Comparison of ENCODE assay signal across 22 cellular contexts in the genomic region with DNA sequence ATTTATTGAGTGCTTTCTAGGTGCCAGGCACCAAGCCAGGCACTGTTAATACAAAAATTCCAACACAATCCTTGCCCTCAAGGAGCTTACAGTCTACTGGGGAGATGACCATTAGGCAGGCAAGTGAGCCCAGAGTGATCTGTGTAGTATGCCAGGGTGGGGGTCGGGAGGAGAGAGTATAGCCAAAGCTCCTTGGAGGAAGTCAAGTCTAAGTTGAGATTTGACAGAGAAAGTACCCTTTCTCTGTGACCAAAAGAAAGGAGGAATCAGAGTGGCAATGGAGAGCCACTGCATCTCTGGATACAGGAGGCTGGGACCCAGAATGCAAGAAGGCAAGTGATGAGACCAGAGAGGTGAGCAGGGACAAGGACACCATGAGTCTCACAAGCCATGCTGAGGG. TPM values are rescaled to one million over a fixed set of nuclear protein-coding genes. Genes with fewer than 3 reads are reported as not detected.
DNase-seq lines count a peak whose midpoint lies in the region; ATAC-seq lines count a peak whose summit lies in the region.
"Had no signal": no experiment of that assay in that cellular context is flagged by ENCODE, and none has a peak within 500 bp of the region (broad histone marks: within the 10 kb centered on the region; RNA-seq: fewer than 3 reads in every experiment).

No MANE protein-coding gene starts in this region.

- H3K4me3 ChIP-seq in effector memory CD4-positive, alpha-beta T cell (ENCODE audit: insufficient read depth, low read depth, low read length, poor library complexity, severe bottlenecking) = no peak overlapping the region
- H3K4me3 ChIP-seq: ovary, smooth muscle cell had no signal

- no peaks in the 10 kb centered on the region for H3K9me3 ChIP-seq in effector memory CD4-positive, alpha-beta T cell (ENCODE audit: control insufficient read depth, low read length)
- H3K9me3 ChIP-seq: ovary had no signal

- no peaks in the 10 kb centered on the region for H3K27me3 Mint-ChIP-seq in activated naive CD8-positive, alpha-beta T cell
- H3K27me3 Mint-ChIP-seq in activated naive CD8-positive, alpha-beta T cell treated with anti-CD3 and anti-CD28 coated beads, Interleukin-2, amount 50 U/mL, for 24 hours = no peaks in the 10 kb centered on the region
- H3K27me3 Mint-ChIP-seq in activated T-helper 1 cell treated with anti-CD3 and anti-CD28 coated beads, Interleukin-12 subunit alpha, Interleukin-12 subunit beta, Interleukin-2, Interleukin-4 antibody, amounts not matched to agents 30 ng/mL and 10 ng/mL and 1 ng/mL, durations not matched to agents 14 hours and 24 hours and 36 hours (ENCODE audit: insufficient read depth) = no peaks in the 10 kb centered on the region
- no peaks in the 10 kb centered on the region for H3K27me3 Mint-ChIP-seq in memory B cell
- H3K27me3 Mint-ChIP-seq: central memory CD8-positive, alpha-beta T cell had no signal

- H3K4me1 Mint-ChIP-seq in activated naive CD8-positive, alpha-beta T cell (ENCODE audit: low read depth) = peaks cover 14% of the 10 kb centered on the region
- H3K4me1 Mint-ChIP-seq in activated naive CD8-positive, alpha-beta T cell treated with anti-CD3 and anti-CD28 coated beads, Interleukin-2, amount 50 U/mL, for 24 hours = peaks cover 13% of the 10 kb centered on the region
- peaks cover 8% of the 10 kb centered on the region for H3K4me1 Mint-ChIP-seq in activated T-helper 1 cell treated with anti-CD3 and anti-CD28 coated beads, Interleukin-12 subunit alpha, Interleukin-12 subunit beta, Interleukin-2, Interleukin-4 antibody, amounts not matched to agents 30 ng/mL and 10 ng/mL and 1 ng/mL, durations not matched to agents 14 hours and 24 hours and 36 hours (ENCODE audit: low read depth)
- peaks cover 12% of the 10 kb centered on the region for H3K4me1 Mint-ChIP-seq in memory B cell
- H3K4me1 Mint-ChIP-seq: nephron had no signal

- H3K27me3 ChIP-seq in effector memory CD4-positive, alpha-beta T cell (replicated peaks; ENCODE audit: control insufficient read depth, insufficient read depth, low read length, poor library complexity, severe bottlenecking) = no peaks in the 10 kb centered on the region
- H3K27me3 ChIP-seq: ovary had no signal

- no peaks in the 10 kb centered on the region for H3K9me3 Mint-ChIP-seq in activated naive CD8-positive, alpha-beta T cell (ENCODE audit: low read depth)
- no peaks in the 10 kb centered on the region for H3K9me3 Mint-ChIP-seq in activated naive CD8-positive, alpha-beta T cell treated with anti-CD3 and anti-CD28 coated beads, Interleukin-2, amount 50 U/mL, for 24 hours
- no peaks in the 10 kb centered on the region for H3K9me3 Mint-ChIP-seq in activated T-helper 1 cell treated with anti-CD3 and anti-CD28 coated beads, Interleukin-12 subunit alpha, Interleukin-12 subunit beta, Interleukin-2, Interleukin-4 antibody, amounts not matched to agents 30 ng/mL and 10 ng/mL and 1 ng/mL, durations not matched to agents 14 hours and 24 hours and 36 hours
- H3K9me3 Mint-ChIP-seq in memory B cell = no peaks in the 10 kb centered on the region
- H3K9me3 Mint-ChIP-seq: central memory CD8-positive, alpha-beta T cell; dendritic cell treated with granulocyte-macrophage colony-stimulating factor and Interleukin-4, amounts not matched to agents 40 ng/mL and 50 ng/mL, for 4 days; nephron had no signal

- H3K4me3 Mint-ChIP-seq in activated naive CD8-positive, alpha-beta T cell = no peak overlapping the region
- no peak overlapping the region for H3K4me3 Mint-ChIP-seq in activated naive CD8-positive, alpha-beta T cell treated with anti-CD3 and anti-CD28 coated beads, Interleukin-2, amount 50 U/mL, for 24 hours
- H3K4me3 Mint-ChIP-seq in activated T-helper 1 cell treated with anti-CD3 and anti-CD28 coated beads, Interleukin-12 subunit alpha, Interleukin-12 subunit beta, Interleukin-2, Interleukin-4 antibody, amounts not matched to agents 30 ng/mL and 10 ng/mL and 1 ng/mL, durations not matched to agents 14 hours and 24 hours and 36 hours = no peak overlapping the region
- no peak overlapping the region for H3K4me3 Mint-ChIP-seq in memory B cell
- H3K4me3 Mint-ChIP-seq: CD14-positive monocyte; central memory CD8-positive, alpha-beta T cell; dendritic cell treated with granulocyte-macrophage colony-stimulating factor and Interleukin-4, amounts not matched to agents 40 ng/mL and 50 ng/mL, for 4 days; nephron had no signal

- peak overlapping the region; percentile 83 for H3K27ac Mint-ChIP-seq in activated naive CD8-positive, alpha-beta T cell
- H3K27ac Mint-ChIP-seq in activated naive CD8-positive, alpha-beta T cell treated with anti-CD3 and anti-CD28 coated beads, Interleukin-2, amount 50 U/mL, for 24 hours = no peak overlapping the region
- H3K27ac Mint-ChIP-seq in activated T-helper 1 cell treated with anti-CD3 and anti-CD28 coated beads, Interleukin-12 subunit alpha, Interleukin-12 subunit beta, Interleukin-2, Interleukin-4 antibody, amounts not matched to agents 30 ng/mL and 10 ng/mL and 1 ng/mL, durations not matched to agents 14 hours and 24 hours and 36 hours = peak overlapping the region; percentile 18
- H3K27ac Mint-ChIP-seq in memory B cell = peak overlapping the region; percentile 33
- H3K27ac Mint-ChIP-seq: dendritic cell treated with granulocyte-macrophage colony-stimulating factor and Interleukin-4, amounts not matched to agents 40 ng/mL and 50 ng/mL, for 4 days; nephron had no signal

- peaks cover 8% of the 10 kb centered on the region for H3K4me1 ChIP-seq in effector memory CD4-positive, alpha-beta T cell (ENCODE audit: control insufficient read depth, insufficient read depth, low read length, poor library complexity, severe bottlenecking)

- no peak for ATAC-seq in activated naive CD8-positive, alpha-beta T cell treated with anti-CD3 and anti-CD28 coated beads, Interleukin-2, amount 50 U/mL, for 24 hours
- ATAC-seq in memory B cell (ENCODE audit: low read depth) = no peak
- ATAC-seq: left ventricle myocardium superior had no signal

- H3K36me3 Mint-ChIP-seq in activated naive CD8-positive, alpha-beta T cell = peaks cover 8% of the 10 kb centered on the region
- peaks cover 19% of the 10 kb centered on the region for H3K36me3 Mint-ChIP-seq in activated naive CD8-positive, alpha-beta T cell treated with anti-CD3 and anti-CD28 coated beads, Interleukin-2, amount 50 U/mL, for 24 hours (ENCODE audit: low read depth)
- peaks cover 30% of the 10 kb centered on the region for H3K36me3 Mint-ChIP-seq in activated T-helper 1 cell treated with anti-CD3 and anti-CD28 coated beads, Interleukin-12 subunit alpha, Interleukin-12 subunit beta, Interleukin-2, Interleukin-4 antibody, amounts not matched to agents 30 ng/mL and 10 ng/mL and 1 ng/mL, durations not matched to agents 14 hours and 24 hours and 36 hours (ENCODE audit: low read depth)
- peaks cover 23% of the 10 kb centered on the region for H3K36me3 Mint-ChIP-seq in memory B cell

- intact Hi-C loops in activated T-helper 1 cell treated with anti-CD3 and anti-CD28 coated beads, Interleukin-12 subunit alpha, Interleukin-12 subunit beta, Interleukin-2, Interleukin-4 antibody, amounts not matched to agents 30 ng/mL and 10 ng/mL and 1 ng/mL, durations not matched to agents 14 hours and 24 hours and 36 hours (cut with micrococcal nuclease) = loop anchor here (1.0 kb wide), 2 partner anchors 9 to 15 kb away; no protein-coding TSS in a partner anchor

- DNase-seq in activated naive CD8-positive, alpha-beta T cell treated with anti-CD3 and anti-CD28 coated beads, Interleukin-2, amount 50 U/mL, for 24 hours = no peak
- DNase-seq in activated T-helper 1 cell treated with anti-CD3 and anti-CD28 coated beads, Interleukin-12 subunit alpha, Interleukin-12 subunit beta, Interleukin-2, Interleukin-4 antibody, amounts not matched to agents 30 ng/mL and 10 ng/mL and 1 ng/mL, durations not matched to agents 14 hours and 24 hours and 36 hours (ENCODE audit: low spot score) = no peak
- no peak for DNase-seq in memory B cell (ENCODE audit: low spot score in 2 of 2)
- peak; percentile 15 for DNase-seq in ureter (ENCODE audit: low spot score)
- no peak for DNase-seq in effector memory CD4-positive, alpha-beta T cell
- no peak for DNase-seq in NCI-H146 (lab: John Stamatoyannopoulos, UW)
- DNase-seq: EL, left ventricle myocardium superior, midbrain, NCI-H1105, NCI-H1930, NCI-H748 treated with DMSO at 0.1 percent for 48 hours, SW 1271 had no signal

- no peak overlapping the region for H3K27ac ChIP-seq in effector memory CD4-positive, alpha-beta T cell (ENCODE audit: insufficient read depth, low read length, poor library complexity, severe bottlenecking)
- H3K27ac ChIP-seq: epithelial cell of prostate, ovary had no signal

- peaks cover 46% of the 10 kb centered on the region for H3K36me3 ChIP-seq in effector memory CD4-positive, alpha-beta T cell (ENCODE audit: control insufficient read depth, insufficient read depth, low read length)
- H3K36me3 ChIP-seq: ovary had no signal

RNA-seq across cellular contexts. Expression of a gene that starts 7.5 kb away (rescaled TPM):
- total RNA-seq in activated T-helper 1 cell treated with anti-CD3 and anti-CD28 coated beads, Interleukin-12 subunit alpha, Interleukin-12 subunit beta, Interleukin-2, Interleukin-4 antibody, amounts not matched to agents 30 ng/mL and 10 ng/mL and 1 ng/mL, durations not matched to agents 14 hours and 24 hours and 36 hours = not detected in 2 replicates
- 1.8 TPM for total RNA-seq in ureter
- total RNA-seq: MCF 10A had no signal

RNA-seq across cellular contexts. Expression of a gene that starts 8.7 kb away (rescaled TPM):
- 89.4 and 97.4 TPM in 2 replicates for total RNA-seq in activated T-helper 1 cell treated with anti-CD3 and anti-CD28 coated beads, Interleukin-12 subunit alpha, Interleukin-12 subunit beta, Interleukin-2, Interleukin-4 antibody, amounts not matched to agents 30 ng/mL and 10 ng/mL and 1 ng/mL, durations not matched to agents 14 hours and 24 hours and 36 hours
- total RNA-seq in ureter = 74.5 TPM

RNA-seq across cellular contexts. Expression of a gene that starts 50.3 kb away (rescaled TPM):
- total RNA-seq in activated T-helper 1 cell treated with anti-CD3 and anti-CD28 coated beads, Interleukin-12 subunit alpha, Interleukin-12 subunit beta, Interleukin-2, Interleukin-4 antibody, amounts not matched to agents 30 ng/mL and 10 ng/mL and 1 ng/mL, durations not matched to agents 14 hours and 24 hours and 36 hours = not detected in 2 replicates
- 2.4 TPM for total RNA-seq in ureter
- total RNA-seq: left ventricle myocardium superior, MCF 10A, smooth muscle cell had no signal
